17 cellular contexts compared by ENCODE assay signal in genomic region chr3:113251817-113252216, GRCh38. TPM values are rescaled to one million over a fixed set of nuclear protein-coding genes. Genes with fewer than 3 reads are reported as not detected.
DNase-seq lines count a peak whose midpoint lies in the region; TF ChIP-seq lines count a peak whose summit lies in the region.
"Had no signal": no experiment of that assay in that cellular context is flagged by ENCODE, and none has a peak within 500 bp of the region (broad histone marks: within the 10 kb centered on the region; RNA-seq: fewer than 3 reads in every experiment).

No MANE protein-coding gene starts in this region.

- H3K9me3 ChIP-seq in endodermal cell (ENCODE audit: control insufficient read depth, low read length) = no peaks in the 10 kb centered on the region
- no peaks in the 10 kb centered on the region for H3K9me3 ChIP-seq in stomach smooth muscle (ENCODE audit: control insufficient read depth in 2 of 2, low read length in 2 of 2)
- H3K9me3 ChIP-seq: BLaER1 had no signal

- H3K27ac ChIP-seq in endodermal cell (ENCODE audit: low read depth, low read length) = no peak overlapping the region
- H3K27ac ChIP-seq in stomach smooth muscle (ENCODE audit: low read length) = peak overlapping the region; percentile 49
- H3K27ac ChIP-seq: BLaER1 had no signal

- DNase-seq in NCI-H2107 treated with DMSO at 0.1 percent for 48 hours (lab: John Stamatoyannopoulos, UW; ENCODE audit: unreplicated experiment) = peak; percentile 9
- DNase-seq in NCI-H2107 (lab: John Stamatoyannopoulos, UW) = no peak
- DNase-seq in HT-29 (ENCODE audit: low spot score) = peak; percentile 16
- DNase-seq in endodermal cell = no peak
- no peak for DNase-seq in NCI-H1694 treated with DMSO at 0.1 percent for 48 hours (lab: John Stamatoyannopoulos, UW)
- DNase-seq in ACHN = no peak
- DNase-seq in DMS 273 treated with DMSO at 0.1 percent for 48 hours (lab: John Stamatoyannopoulos, UW) = no peak
- DNase-seq: CD8-positive, alpha-beta T cell; GDM1; HCEC 1CT; Karpas-422; NCI-H1105 treated with DMSO at 0.1 percent for 48 hours; NCI-H187; NCI-H2171; NCI-H446 had no signal

- no peak overlapping the region for H3K4me3 Mint-ChIP-seq in endodermal cell
- H3K4me3 Mint-ChIP-seq: CD8-positive, alpha-beta T cell had no signal

- H3K36me3 Mint-ChIP-seq in endodermal cell (ENCODE audit: low read depth) = peaks cover 10% of the 10 kb centered on the region
- H3K36me3 Mint-ChIP-seq: CD8-positive, alpha-beta T cell had no signal

- peak; percentile 45 for TF ChIP-seq CTCF in endodermal cell (conservative IDR thresholded peaks at IDR 0.05)

- peaks cover 3% of the 10 kb centered on the region for H3K4me1 ChIP-seq in endodermal cell (ENCODE audit: control insufficient read depth, insufficient read depth, low read length)
- peaks cover 47% of the 10 kb centered on the region for H3K4me1 ChIP-seq in stomach smooth muscle (ENCODE audit: control insufficient read depth, insufficient read depth, low read length)

- H3K36me3 ChIP-seq in endodermal cell (ENCODE audit: control insufficient read depth, insufficient read depth, low read length) = no peaks in the 10 kb centered on the region
- peaks cover 31 to 41% of the 10 kb centered on the region in 2 donors for H3K36me3 ChIP-seq in stomach smooth muscle (ENCODE audit: control insufficient read depth in 2 of 2, insufficient read depth in 2 of 2, low read length in 2 of 2)
- H3K36me3 ChIP-seq: BLaER1 had no signal

- peaks cover 33% of the 10 kb centered on the region for H3K27me3 ChIP-seq in endodermal cell (ENCODE audit: control insufficient read depth, insufficient read depth, low read length, poor library complexity, severe bottlenecking)
- H3K27me3 ChIP-seq in stomach smooth muscle (ENCODE audit: control insufficient read depth in 1 of 2, insufficient read depth in 2 of 2, low read length in 2 of 2) = no peaks in the 10 kb centered on the region
- H3K27me3 ChIP-seq: BLaER1 had no signal

- peaks cover 13% of the 10 kb centered on the region for H3K27me3 Mint-ChIP-seq in endodermal cell (ENCODE audit: insufficient read depth)

- H3K4me3 ChIP-seq in endodermal cell (ENCODE audit: low read length) (no peak overlapping the region), stomach smooth muscle (ENCODE audit: low read length in 2 of 2) (no peak overlapping the region)
- H3K4me3 ChIP-seq: BLaER1 had no signal

- 86 to 92% methylated on average over 1 to 4 of the region's 4 CpGs for WGBS in endodermal cell (ENCODE audit: insufficient coverage in 1 of 2, insufficient read length in 1 of 2), 2 experiments

- no peak overlapping the region for H3K27ac Mint-ChIP-seq in endodermal cell
- H3K27ac Mint-ChIP-seq: CD8-positive, alpha-beta T cell had no signal

- H3K4me1 Mint-ChIP-seq in endodermal cell = peaks cover 32% of the 10 kb centered on the region

- in situ Hi-C loops in ACHN (cut with HindIII; ENCODE audit: low pct_ligation_motif_present, low pct_unique_long_range_greater_than_20kb, low sequenced_read_pairs) = no loop called here

- no peak overlapping the region for H3K9ac ChIP-seq in endodermal cell (ENCODE audit: extremely low read depth, low read length, poor library complexity, severe bottlenecking)
- no peak overlapping the region for H3K9ac ChIP-seq in stomach smooth muscle (ENCODE audit: low read length in 2 of 2)
- H3K9ac ChIP-seq: BLaER1 had no signal

- H3K9me3 Mint-ChIP-seq in endodermal cell = no peaks in the 10 kb centered on the region
- H3K9me3 Mint-ChIP-seq: CD8-positive, alpha-beta T cell had no signal

RNA-seq across cellular contexts. Expression of gene BOC, which starts 40.5 kb away (rescaled TPM):
- total RNA-seq in HT-29 (2014; rRNA removed; shearing (Covaris generic)) = not detected in 2 replicates
- 10 to 100 TPM in 1 of 2 donors, 1 to 10 TPM in 1; 9.8 to 12.3 TPM for total RNA-seq in endodermal cell
- 207 TPM for polyA plus RNA-seq in endodermal cell (2013, experiment 1 of 2)
- 163 TPM for polyA plus RNA-seq in endodermal cell (2013, experiment 2 of 2)
- total RNA-seq: CD8-positive, alpha-beta T cell had no signal

Comparison
In these comparisons a context has a peak if more than half of its experiments do, and no peak if none do; other contexts are left out.
1. DNase-seq: peak in NCI-H2107 treated with DMSO at 0.1 percent for 48 hours (single experiment) and HT-29 (single experiment); none in NCI-H2107 (single experiment), endodermal cell (single experiment), NCI-H1694 treated with DMSO at 0.1 percent for 48 hours (single experiment), ACHN (single experiment) and DMS 273 treated with DMSO at 0.1 percent for 48 hours (single experiment).
2. RNA of gene BOC, which starts 40.5 kb away (total RNA-seq): 9.8 to 12.3 TPM in endodermal cell; not detected in HT-29; every median in the first group is over 10 times any median in the second.